ENCODE assay signal across 7 cellular contexts in genomic region chr7:15314922-15315321, GRCh38.
"Had no signal": no experiment of that assay in that cellular context is flagged by ENCODE, and none has a peak within 500 bp of the region (broad histone marks: within the 10 kb centered on the region; RNA-seq: fewer than 3 reads in every experiment).

No MANE protein-coding gene starts in this region.

- FAIRE-seq: GM12878, GM12891, GM12892, GM18507, GM19239 had no signal

- ATAC-seq: GM12878 had no signal

- DNase-seq: GDM1, GF-D8 had no signal

- H3K4me3 ChIP-seq: GM12878 had no signal
